In the genomic region with DNA sequence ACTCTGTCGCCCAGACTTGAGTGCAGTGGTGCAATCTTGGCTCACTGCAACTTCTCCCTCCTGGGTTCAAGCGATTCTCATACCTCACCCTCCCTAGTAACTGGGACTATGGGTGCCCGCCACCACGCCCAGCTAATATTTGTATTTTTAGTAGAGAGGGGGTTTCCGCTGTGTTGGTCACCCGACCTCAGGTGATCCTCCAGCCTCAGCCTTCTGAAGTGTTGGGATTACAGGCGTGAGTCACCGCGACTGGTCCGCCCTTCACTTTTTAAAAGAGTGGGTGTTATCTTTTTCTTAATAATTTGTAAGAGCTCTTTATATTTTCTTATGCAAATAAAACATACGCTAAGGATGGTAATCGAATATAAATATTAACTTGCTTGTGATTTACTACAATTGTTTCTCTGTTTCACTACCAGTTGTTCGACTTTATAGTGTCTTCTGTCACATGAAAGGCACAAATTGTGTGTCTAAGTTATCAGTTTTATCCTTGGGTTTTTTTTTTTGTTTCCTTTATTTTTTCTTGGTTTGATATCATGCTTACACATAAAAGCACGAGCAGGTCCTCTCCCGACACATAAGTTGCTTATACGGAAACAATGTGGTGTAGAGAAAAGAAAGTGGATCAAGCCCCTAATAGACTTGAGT, we compare ENCODE assay signal across 7 cellular contexts. TPM values are rescaled to one million over a fixed set of nuclear protein-coding genes. Genes with fewer than 3 reads are reported as not detected.
A peak's percentile ranks its signal among the peaks of the same experiment; 100 is the strongest.
DNase-seq lines count a peak whose midpoint lies in the region; ATAC-seq and TF ChIP-seq lines count a peak whose summit lies in the region.

No MANE protein-coding gene starts in this region.

- DNase-seq in HT-29 (ENCODE audit: low spot score) (peak; percentile 40), fibroblast of the aortic adventitia (ENCODE audit: low read depth) (no peak), NK-92 (lab: John Stamatoyannopoulos, UW; ENCODE audit: unreplicated experiment) (no peak), NCI-H1436 (lab: John Stamatoyannopoulos, UW) (no peak)
- DNase-seq in activated CD4-positive, alpha-beta T cell treated with anti-CD3 and anti-CD28 coated beads, Interleukin-2, amount 10 ng/mL, durations not matched to agents 24 days and 14 days: no peak

- peak overlapping the region; percentile 97 for H3K4me3 Mint-ChIP-seq in activated CD4-positive, alpha-beta T cell treated with anti-CD3 and anti-CD28 coated beads, Interleukin-2, amount 10 ng/mL, durations not matched to agents 24 days and 14 days

- H3K9me3 Mint-ChIP-seq in activated CD4-positive, alpha-beta T cell treated with anti-CD3 and anti-CD28 coated beads, Interleukin-2, amount 10 ng/mL, durations not matched to agents 24 days and 14 days: no peaks in the 10 kb centered on the region

- intact Hi-C loops in activated CD4-positive, alpha-beta T cell treated with anti-CD3 and anti-CD28 coated beads, Interleukin-2, amount 10 ng/mL, durations not matched to agents 24 days and 14 days (cut with micrococcal nuclease): loop anchor here (2.0 to 10.0 kb wide), 3 partner anchors 355 to 1459 kb away; a partner anchor contains a TSS

- H3K27me3 Mint-ChIP-seq in activated CD4-positive, alpha-beta T cell treated with anti-CD3 and anti-CD28 coated beads, Interleukin-2, amount 10 ng/mL, durations not matched to agents 24 days and 14 days: peaks cover 2% of the 10 kb centered on the region

- H3K4me3 ChIP-seq in fibroblast of the aortic adventitia (ENCODE audit: low read depth, low read length) (peak overlapping the region; percentile 95), skin epidermis (peak overlapping the region; percentile 62 to 99 (median 78))

- no peak for ATAC-seq in GM18870 (IDR thresholded peaks at IDR 0.05; ENCODE audit: unreplicated experiment)

- TF ChIP-seq CTCF in fibroblast of the aortic adventitia (IDR thresholded peaks at IDR 0.05; ENCODE audit: insufficient read depth, low read length): no peak

- H3K27ac ChIP-seq in skin epidermis: peak overlapping the region in 13 of 21 experiments; percentile 95 to 100 (median 99)

- peak overlapping the region; percentile 99 for H3K27ac Mint-ChIP-seq in activated CD4-positive, alpha-beta T cell treated with anti-CD3 and anti-CD28 coated beads, Interleukin-2, amount 10 ng/mL, durations not matched to agents 24 days and 14 days

- H3K4me1 Mint-ChIP-seq in activated CD4-positive, alpha-beta T cell treated with anti-CD3 and anti-CD28 coated beads, Interleukin-2, amount 10 ng/mL, durations not matched to agents 24 days and 14 days: peaks cover 23% of the 10 kb centered on the region

- H3K36me3 Mint-ChIP-seq in activated CD4-positive, alpha-beta T cell treated with anti-CD3 and anti-CD28 coated beads, Interleukin-2, amount 10 ng/mL, durations not matched to agents 24 days and 14 days (ENCODE audit: low read depth): peaks cover 22% of the 10 kb centered on the region

RNA-seq across cellular contexts. Expression of a gene that starts 1.9 kb away (rescaled TPM):
- total RNA-seq in HT-29 (2014; rRNA removed; shearing (Covaris generic)): 28.9 and 29.3 TPM in 2 replicates
- total RNA-seq in activated CD4-positive, alpha-beta T cell treated with anti-CD3 and anti-CD28 coated beads, Interleukin-2, amount 10 ng/mL, durations not matched to agents 24 days and 14 days: 85.2 and 86.7 TPM in 2 replicates
- 73.6 and 113 TPM in 2 replicates for total RNA-seq in fibroblast of the aortic adventitia (ENCODE audit: low replicate concordance)
